11 cellular contexts compared by ENCODE assay signal in genomic region chr15:49855917-49856637, GRCh38.
DNase-seq lines count a peak whose midpoint lies in the region; ATAC-seq and TF ChIP-seq lines count a peak whose summit lies in the region.
"Had no signal": no experiment of that assay in that cellular context is flagged by ENCODE, and none has a peak within 500 bp of the region (broad histone marks: within the 10 kb centered on the region; RNA-seq: fewer than 3 reads in every experiment).

No MANE protein-coding gene starts in this region.

- no peaks in the 10 kb centered on the region for H3K79me2 ChIP-seq in smooth muscle cell (ENCODE audit: low read depth)

- 40% methylated on average over 4 of the region's 4 CpGs for WGBS in smooth muscle cell (ENCODE audit: low lambda C conversion rate)

- H3K4me2 ChIP-seq in smooth muscle cell: peak overlapping the region; percentile 22

- no peak for ATAC-seq in GM18520 (IDR thresholded peaks at IDR 0.05; ENCODE audit: unreplicated experiment)
- ATAC-seq: activated T-helper 17 cell treated with anti-CD3 and anti-CD28 coated beads, Interleukin-2, amount 50 U/mL, for 72 hours; WTC11 had no signal

- H2AFZ ChIP-seq in smooth muscle cell (ENCODE audit: low read depth): no peak overlapping the region

- H3F3A ChIP-seq in smooth muscle cell (ENCODE audit: low read depth): no peaks in the 10 kb centered on the region

- DNase-seq in HCEC 1CT (peak; percentile 98), amniotic epithelial cell (ENCODE audit: low read depth) (peak; percentile 100), hepatic stellate cell (ENCODE audit: low spot score) (peak; percentile 21), smooth muscle cell (lab: John Stamatoyannopoulos, UW; ENCODE audit: unreplicated experiment) (no peak), COR-L47 (lab: John Stamatoyannopoulos, UW) (no peak), DMS53 (lab: John Stamatoyannopoulos, UW) (no peak)
- DNase-seq in activated CD8-positive, alpha-beta memory T cell treated with anti-CD3 and anti-CD28 coated beads for 24 hours: no peak
- DNase-seq: posterior cingulate gyrus had no signal

- H3K27me3 ChIP-seq in smooth muscle cell (ENCODE audit: low read depth): no peaks in the 10 kb centered on the region

- H3K9ac ChIP-seq in smooth muscle cell (ENCODE audit: low read depth): peak overlapping the region; percentile 10

- peak overlapping the region; percentile 80 for H3K27ac ChIP-seq in smooth muscle cell (ENCODE audit: low read depth)

- no peak overlapping the region for H3K4me3 ChIP-seq in smooth muscle cell

- TF ChIP-seq CTCF in smooth muscle cell (IDR thresholded peaks at IDR 0.05; ENCODE audit: borderline replicate concordance, insufficient read depth, poor library complexity, severe bottlenecking): no peak

- H3K36me3 ChIP-seq in smooth muscle cell (ENCODE audit: low read depth): no peaks in the 10 kb centered on the region

- H3K9me3 ChIP-seq in smooth muscle cell (replicated peaks; ENCODE audit: low read depth): no peaks in the 10 kb centered on the region

- H4K20me1 ChIP-seq in smooth muscle cell (ENCODE audit: low read depth): no peaks in the 10 kb centered on the region

- H3K4me1 ChIP-seq in smooth muscle cell (ENCODE audit: low read depth): no peaks in the 10 kb centered on the region

Comparison
In these comparisons a context has a peak if more than half of its experiments do, and no peak if none do; other contexts are left out.
1. DNase-seq: peak in HCEC 1CT (single experiment), amniotic epithelial cell (single experiment) and hepatic stellate cell (single experiment); none in smooth muscle cell (single experiment), activated CD8-positive, alpha-beta memory T cell treated with anti-CD3 and anti-CD28 coated beads for 24 hours (single experiment), COR-L47 (single experiment) and DMS53 (single experiment).